In genomic region chr3:50169232-50169631, GRCh38 we compare ENCODE assay signal across 20 cellular contexts. TPM values are rescaled to one million over a fixed set of nuclear protein-coding genes. Genes with fewer than 3 reads are reported as not detected.
DNase-seq lines count a peak whose midpoint lies in the region; TF ChIP-seq lines count a peak whose summit lies in the region.
"Had no signal": no experiment of that assay in that cellular context is flagged by ENCODE, and none has a peak within 500 bp of the region (broad histone marks: within the 10 kb centered on the region; RNA-seq: fewer than 3 reads in every experiment).

No MANE protein-coding gene starts in this region.

- peaks cover 0 to 14% of the 10 kb centered on the region in 2 experiments for H3K36me3 ChIP-seq in mesenchymal stem cell (ENCODE audit: control insufficient read depth in 1 of 2, insufficient read depth in 2 of 2, low read depth in 1 of 2, low read length in 2 of 2)
- H3K36me3 ChIP-seq in thyroid gland = peaks cover 0 to under 1% of the 10 kb centered on the region in 2 donors
- peaks cover 4% of the 10 kb centered on the region for H3K36me3 ChIP-seq in MG63

- H4K8ac ChIP-seq in mesenchymal stem cell (ENCODE audit: low read length) = no peak overlapping the region

- H3K9ac ChIP-seq in mesenchymal stem cell (ENCODE audit: low read length) = no peak overlapping the region

- intact Hi-C loops in thyroid gland (cut with DNase I) = no loop called here

- TF ChIP-seq POLR2A in thyroid gland (IDR thresholded peaks at IDR 0.05) = no peak

- H3K4me3 ChIP-seq in mesenchymal stem cell (ENCODE audit: insufficient read depth in 1 of 2, low read depth in 1 of 2, low read length in 2 of 2) = no peak overlapping the region
- H3K4me3 ChIP-seq in thyroid gland (replicated peaks in 1 of 3) = no peak overlapping the region
- H3K4me3 ChIP-seq in MG63 = no peak overlapping the region

- H2BK15ac ChIP-seq in mesenchymal stem cell (ENCODE audit: low read depth, poor library complexity, severe bottlenecking) = no peak overlapping the region

- no peak overlapping the region for H3K23ac ChIP-seq in mesenchymal stem cell (ENCODE audit: low read length in 2 of 2)

- no peak overlapping the region for H2BK120ac ChIP-seq in mesenchymal stem cell (ENCODE audit: low read depth, low read length)

- no peaks in the 10 kb centered on the region for H3K9me3 ChIP-seq in mesenchymal stem cell (ENCODE audit: control insufficient read depth, low read length)
- H3K9me3 ChIP-seq in thyroid gland = no peaks in the 10 kb centered on the region
- no peaks in the 10 kb centered on the region for H3K9me3 ChIP-seq in MG63
- H3K9me3 ChIP-seq: Caco-2, SK-N-SH had no signal

- TF ChIP-seq CTCF in thyroid gland (IDR thresholded peaks at IDR 0.05) = no peak

- no peak overlapping the region for H3K4ac ChIP-seq in mesenchymal stem cell (ENCODE audit: low read depth in 1 of 2, low read length in 2 of 2)

- no peak overlapping the region for H2BK5ac ChIP-seq in mesenchymal stem cell (ENCODE audit: low read depth, low read length, poor library complexity, severe bottlenecking)

- no peak for TF ChIP-seq EP300 in Ishikawa (IDR thresholded peaks at IDR 0.05; ENCODE audit: borderline replicate concordance)

- peak overlapping the region; percentile 43 for H2AK5ac ChIP-seq in mesenchymal stem cell (ENCODE audit: low read length, severe bottlenecking)

- H3K4me1 ChIP-seq in mesenchymal stem cell (ENCODE audit: control insufficient read depth, insufficient read depth, low read depth, low read length) = peaks cover 66% of the 10 kb centered on the region
- peaks cover 52 to 82% of the 10 kb centered on the region in 2 donors for H3K4me1 ChIP-seq in thyroid gland

- no peak overlapping the region for H3K18ac ChIP-seq in mesenchymal stem cell (ENCODE audit: low read depth in 1 of 2, low read length in 2 of 2)

- H3K27ac ChIP-seq in cingulate gyrus (ENCODE audit: low read depth, low read length) = peak overlapping the region; percentile 74
- H3K27ac ChIP-seq in mesenchymal stem cell (ENCODE audit: low read length, poor library complexity, severe bottlenecking) = no peak overlapping the region
- H3K27ac ChIP-seq in thyroid gland = peak overlapping the region; percentile 67 to 93 (median 92)

- no peak overlapping the region for H2AFZ ChIP-seq in mesenchymal stem cell (ENCODE audit: low read depth, low read length)

- no peak for DNase-seq in mesenchymal stem cell
- no peak for DNase-seq in thyroid gland
- no peak for DNase-seq in MG63
- no peak for DNase-seq in SIG-M5 (lab: John Stamatoyannopoulos, UW)
- DNase-seq in DMS 273 (lab: John Stamatoyannopoulos, UW; ENCODE audit: unreplicated experiment) = no peak
- DNase-seq: activated CD4-positive, alpha-beta T cell treated with anti-CD3 and anti-CD28 coated beads, Interleukin-2, amount 50 U/mL, for 48 hours; activated effector memory CD4-positive, alpha-beta T cell treated with anti-CD3 and anti-CD28 coated beads, Interleukin-2, amount 50 U/mL, for 16 hours; AML-193; Caco-2; foreskin melanocyte; GOT3; KG1; kidney glomerular epithelial cell; NCI-H187; NCI-H226; SK-N-SH; stimulated activated CD8-positive, alpha-beta memory T cell treated with anti-CD3 and anti-CD28 coated beads, Interleukin-4, amount 100 ng/mL, for 48 hours; substantia nigra had no signal

- H4K91ac ChIP-seq in mesenchymal stem cell (ENCODE audit: low read length) = no peak overlapping the region

- no peaks in the 10 kb centered on the region for H3K79me1 ChIP-seq in mesenchymal stem cell (replicated peaks; ENCODE audit: low read length, poor library complexity, severe bottlenecking)

- no peak overlapping the region for H3K4me2 ChIP-seq in mesenchymal stem cell (ENCODE audit: low read length, poor library complexity, severe bottlenecking)
- H3K4me2 ChIP-seq: SK-N-SH had no signal

- no peak overlapping the region for H3K14ac ChIP-seq in mesenchymal stem cell (ENCODE audit: low read length in 2 of 2)

- no peak overlapping the region for H2BK12ac ChIP-seq in mesenchymal stem cell (ENCODE audit: low read length in 2 of 2)

- 96% methylated on average over 6 of the region's 7 CpGs for WGBS in mesenchymal stem cell
- WGBS in thyroid gland, 2 donors = 69 to 74% methylated on average over 6 to 7 of the region's 7 CpGs

- TF ChIP-seq RAD21 in Ishikawa (IDR thresholded peaks at IDR 0.05; ENCODE audit: low read depth) = no peak

- H3K27me3 ChIP-seq in mesenchymal stem cell (ENCODE audit: control insufficient read depth in 1 of 2, insufficient read depth in 1 of 2, low read length in 2 of 2) (peaks cover 0 to 16% of the 10 kb centered on the region in 2 experiments), thyroid gland (no peaks in the 10 kb centered on the region), MG63 (no peaks in the 10 kb centered on the region)

TF ChIP-seq in Ishikawa, 13 proteins besides CTCF, POLR2A, EP300 and RAD21:
- TF ChIP-seq NFIC (IDR thresholded peaks at IDR 0.05) (0 out of 2 replicates have a peak, but pooled peaks have one; percentile 27), CREB1 (IDR thresholded peaks at IDR 0.05; ENCODE audit: low read depth) (no peak)

RNA-seq across cellular contexts. Expression of gene SEMA3F, which starts 14.1 kb away (rescaled TPM):
- polyA plus RNA-seq in mesenchymal stem cell (2013, experiment 1 of 2) = 23.6 TPM
- polyA plus RNA-seq in mesenchymal stem cell (2013, experiment 2 of 2) = 23.0 TPM
- 10 to 100 TPM; 13.2 to 44.2 (median 38.2) TPM for total RNA-seq in thyroid gland
- 11.7 and 22.9 TPM in 2 replicates for total RNA-seq in MG63 (2014; rRNA removed; shearing (Covaris generic); ENCODE audit: low replicate concordance)

RNA-seq across cellular contexts. Expression of gene GNAT1, which starts 22.2 kb away (rescaled TPM):
- polyA plus RNA-seq in mesenchymal stem cell (2013, experiment 1 of 2) = not detected
- not detected for polyA plus RNA-seq in mesenchymal stem cell (2013, experiment 2 of 2)
- total RNA-seq in thyroid gland = not detected
- total RNA-seq in MG63 (2014; rRNA removed; shearing (Covaris generic); ENCODE audit: low replicate concordance) = not detected in 2 replicates
- polyA plus RNA-seq: SK-N-SH had no signal

RNA-seq across cellular contexts. Expression of gene SLC38A3, which starts 35.8 kb away (rescaled TPM):
- polyA plus RNA-seq in mesenchymal stem cell (2013, experiment 1 of 2) = 0.01 TPM
- 0.03 TPM for polyA plus RNA-seq in mesenchymal stem cell (2013, experiment 2 of 2)
- total RNA-seq in thyroid gland = 1 to 10 TPM; 1.1 to 5.0 (median 3.6) TPM
- total RNA-seq in MG63 (2014; rRNA removed; shearing (Covaris generic); ENCODE audit: low replicate concordance) = not detected in 2 replicates
